In the genomic region with DNA sequence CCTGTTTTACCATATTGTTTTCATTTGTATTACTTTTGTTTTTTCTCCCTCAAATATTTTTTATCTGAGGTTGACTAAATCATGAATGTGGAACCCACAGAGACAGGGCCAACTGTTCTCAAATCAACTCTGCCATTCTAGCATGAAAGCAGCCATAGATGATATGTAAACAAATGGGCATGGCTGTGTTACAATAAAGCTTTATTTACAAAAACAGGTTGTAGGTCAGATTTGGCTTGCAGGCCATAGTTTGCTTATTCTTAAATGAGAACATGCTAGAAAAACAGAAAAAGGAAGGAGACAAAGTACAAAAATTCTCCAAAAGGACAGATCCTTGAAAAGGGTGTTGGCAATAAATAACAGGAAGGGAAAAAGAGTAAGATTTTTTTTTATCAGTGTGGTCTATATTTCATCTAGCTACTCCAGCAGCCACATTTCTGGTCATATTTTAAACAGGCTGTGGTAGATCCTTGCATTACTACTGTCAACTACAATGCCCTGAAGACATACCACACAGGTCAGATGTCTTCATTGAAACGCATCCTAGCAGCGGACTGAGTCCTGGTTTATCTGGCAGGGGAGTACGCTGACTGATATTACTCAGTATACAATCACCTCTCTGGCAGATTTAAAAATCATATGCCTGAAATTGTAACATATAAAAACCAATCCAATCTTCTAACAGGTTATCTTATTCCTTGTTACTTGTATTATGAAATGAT, we compare ENCODE assay signal across 17 cellular contexts. TPM values are rescaled to one million over a fixed set of nuclear protein-coding genes. Genes with fewer than 3 reads are reported as not detected.
A peak's percentile ranks its signal among the peaks of the same experiment; 100 is the strongest.
DNase-seq lines count a peak whose midpoint lies in the region; TF ChIP-seq lines count a peak whose summit lies in the region.
"Had no signal": no experiment of that assay in that cellular context is flagged by ENCODE, and none has a peak within 500 bp of the region (broad histone marks: within the 10 kb centered on the region; RNA-seq: fewer than 3 reads in every experiment).

No MANE protein-coding gene starts in this region.

- no peaks in the 10 kb centered on the region for H4K20me1 ChIP-seq in mammary epithelial cell (ENCODE audit: insufficient read depth, low read length)

- no peak overlapping the region for H3K4me2 ChIP-seq in mammary epithelial cell (ENCODE audit: insufficient read depth, low read depth, low read length)
- H3K4me2 ChIP-seq: PC-9 had no signal

- H3K27me3 ChIP-seq in mammary epithelial cell (ENCODE audit: insufficient read depth, low read length) = no peaks in the 10 kb centered on the region
- H3K27me3 ChIP-seq: SJSA1 had no signal

- dilution Hi-C loops in mammary epithelial cell (cut with HindIII; ENCODE audit: low sequenced_read_pairs) = no loop called here

- H3K4me3 ChIP-seq in mammary epithelial cell (replicated peaks in 1 of 3; ENCODE audit: insufficient read depth in 1 of 3, low read depth in 2 of 3, low read length in 3 of 3) = no peak overlapping the region
- H3K4me3 ChIP-seq in epithelial cell of esophagus (ENCODE audit: low read length) = no peak overlapping the region
- H3K4me3 ChIP-seq: PC-9, SJSA1 had no signal

- DNase-seq in mammary epithelial cell (peak; percentile 57), MCF 10A (ENCODE audit: unreplicated experiment) (no peak), NCI-H226 (peak; percentile 89), epithelial cell of esophagus (ENCODE audit: low read depth) (peak; percentile 40), HEK293T (ENCODE audit: extremely low spot score) (no peak), NCI-H2107 treated with DMSO at 0.1 percent for 48 hours (lab: John Stamatoyannopoulos, UW; ENCODE audit: unreplicated experiment) (no peak)
- no peak for DNase-seq in stimulated activated CD4-positive, alpha-beta T cell treated with anti-CD3 and anti-CD28 coated beads, Interleukin-15, amount 100 ng/mL, for 24 hours
- DNase-seq: Caco-2, DMS53, H7, NCI-H1417 treated with DMSO at 0.1 percent for 48 hours, NCI-H2029, NCI-H2171 treated with DMSO at 0.1 percent for 48 hours, NCI-H748 treated with DMSO at 0.1 percent for 48 hours, PC-9 had no signal

- in situ Hi-C loops in mammary epithelial cell (cut with MboI; ENCODE audit: low sequenced_read_pairs in 2 of 2) = no loop called here

- H3K27ac ChIP-seq in mammary epithelial cell (ENCODE audit: insufficient read depth, low read depth, low read length) = no peak overlapping the region
- H3K27ac ChIP-seq: C4-2B, PC-9, SJSA1 had no signal

- intact Hi-C loops in mammary epithelial cell (cut with micrococcal nuclease) = no loop called here
- intact Hi-C loops in MCF 10A (cut with micrococcal nuclease) = no loop called here

- no peak overlapping the region for H3K4me3 Mint-ChIP-seq in MCF 10A (ENCODE audit: unreplicated experiment)

- POLR2A ChIA-PET in MCF 10A (lab: Yijun Ruan, JAX) = interaction anchor here (0.7 to 1.1 kb wide), 3 partner anchors 9 to 446 kb away, joined by 3 to 4 read pairs (median 3); no protein-coding TSS in a partner anchor
- POLR2A ChIA-PET in HEK293T (lab: Yijun Ruan, JAX) = no interaction called here

- no peaks in the 10 kb centered on the region for H3K9me3 ChIP-seq in mammary epithelial cell (replicated peaks; ENCODE audit: insufficient read depth, low read length)
- H3K9me3 ChIP-seq: SJSA1 had no signal

- peaks cover 23% of the 10 kb centered on the region for H3K4me1 Mint-ChIP-seq in MCF 10A (ENCODE audit: insufficient read depth, unreplicated experiment)

- no peak overlapping the region for H3K27ac Mint-ChIP-seq in MCF 10A (ENCODE audit: low read depth, unreplicated experiment)

- no peak overlapping the region for H2AFZ ChIP-seq in mammary epithelial cell (ENCODE audit: low read depth, low read length)
- H2AFZ ChIP-seq: PC-9 had no signal

- H3K79me2 ChIP-seq in mammary epithelial cell (ENCODE audit: insufficient read depth, low read length) = peaks cover 84% of the 10 kb centered on the region

- TF ChIP-seq CTCF in mammary epithelial cell (conservative IDR thresholded peaks at IDR 0.05 in 1 of 2, IDR thresholded peaks at IDR 0.05 in 1 of 2; ENCODE audit: extremely low read depth in 1 of 2, insufficient read depth in 1 of 2, low read depth in 1 of 2, low read length in 2 of 2) = no peak
- TF ChIP-seq CTCF in MCF 10A (IDR thresholded peaks at IDR 0.05; ENCODE audit: unreplicated experiment) = no peak
- TF ChIP-seq CTCF in epithelial cell of esophagus (IDR thresholded peaks at IDR 0.05; ENCODE audit: insufficient read depth, low read depth, low read length, missing control alignments) = no peak

- CTCF ChIA-PET in mammary epithelial cell (lab: Charles Lee; ENCODE audit: low non-redundant PET) = no interaction called here
- CTCF ChIA-PET in MCF 10A (lab: Yijun Ruan, JAX) = interaction anchor here (0.6 kb wide), 1 partner anchor 107 kb away, joined by 4 read pairs; no protein-coding TSS in a partner anchor
- CTCF ChIA-PET in HEK293T (lab: Yijun Ruan, JAX) = no interaction called here

- H3K9ac ChIP-seq in mammary epithelial cell (ENCODE audit: insufficient read depth, low read length) = no peak overlapping the region

- WGBS in mammary epithelial cell (ENCODE audit: low coverage, missing lambda C conversion rate) = 95% methylated on average over 3 of the region's 3 CpGs

- BruUV-seq in mammary epithelial cell (replicated peaks; lab: Mats Ljungman, UMichigan) = no TSS peak
- BruUV-seq in MCF 10A (replicated peaks; lab: Mats Ljungman, UMichigan) = no TSS peak

- H3K9me3 Mint-ChIP-seq in MCF 10A (ENCODE audit: unreplicated experiment) = peaks cover 14% of the 10 kb centered on the region

- peaks cover 8% of the 10 kb centered on the region for H3K36me3 Mint-ChIP-seq in MCF 10A (ENCODE audit: insufficient read depth, unreplicated experiment)

- no peaks in the 10 kb centered on the region for H3K27me3 Mint-ChIP-seq in MCF 10A (ENCODE audit: insufficient read depth, unreplicated experiment)

- H3K36me3 ChIP-seq in mammary epithelial cell (ENCODE audit: insufficient read depth, low read length) = peaks cover 2% of the 10 kb centered on the region
- H3K36me3 ChIP-seq: SJSA1 had no signal

- H3K4me1 ChIP-seq in mammary epithelial cell (ENCODE audit: insufficient read depth, low read length) = peaks cover 6% of the 10 kb centered on the region
- H3K4me1 ChIP-seq: Caco-2, SJSA1 had no signal

TF ChIP-seq in HEK293T, 16 proteins besides CTCF, POLR2A, EP300 and RAD21:
- TF ChIP-seq BHLHE40 (IDR thresholded peaks at IDR 0.05; ENCODE audit: borderline replicate concordance) = no peak
- no peak for TF ChIP-seq NFRKB (IDR thresholded peaks at IDR 0.05)
- no peak for TF ChIP-seq FOXA1 (IDR thresholded peaks at IDR 0.05)
- TF ChIP-seq, protein P1, sequence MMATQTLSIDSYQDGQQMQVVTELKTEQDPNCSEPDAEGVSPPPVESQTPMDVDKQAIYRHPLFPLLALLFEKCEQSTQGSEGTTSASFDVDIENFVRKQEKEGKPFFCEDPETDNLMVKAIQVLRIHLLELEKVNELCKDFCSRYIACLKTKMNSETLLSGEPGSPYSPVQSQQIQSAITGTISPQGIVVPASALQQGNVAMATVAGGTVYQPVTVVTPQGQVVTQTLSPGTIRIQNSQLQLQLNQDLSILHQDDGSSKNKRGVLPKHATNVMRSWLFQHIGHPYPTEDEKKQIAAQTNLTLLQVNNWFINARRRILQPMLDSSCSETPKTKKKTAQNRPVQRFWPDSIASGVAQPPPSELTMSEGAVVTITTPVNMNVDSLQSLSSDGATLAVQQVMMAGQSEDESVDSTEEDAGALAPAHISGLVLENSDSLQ (IDR thresholded peaks at IDR 0.05) = no peak
- no peak for TF ChIP-seq TARDBP (IDR thresholded peaks at IDR 0.05)
- TF ChIP-seq FOXK2 (IDR thresholded peaks at IDR 0.05) = no peak
- no peak for TF ChIP-seq FOXM1 (IDR thresholded peaks at IDR 0.05; ENCODE audit: borderline replicate concordance)
- TF ChIP-seq ELF4 (IDR thresholded peaks at IDR 0.05) = no peak
- no peak for TF ChIP-seq L3MBTL2 (conservative IDR thresholded peaks at IDR 0.05)
- TF ChIP-seq ARNT (IDR thresholded peaks at IDR 0.05) = no peak
- no peak for TF ChIP-seq CTBP1 (IDR thresholded peaks at IDR 0.05; ENCODE audit: borderline replicate concordance)
- no peak for TF ChIP-seq LEF1 (IDR thresholded peaks at IDR 0.05; ENCODE audit: borderline replicate concordance)
- TF ChIP-seq SP1 (IDR thresholded peaks at IDR 0.05) = no peak
- no peak for TF ChIP-seq ZNF384 (IDR thresholded peaks at IDR 0.05)

RNA-seq across cellular contexts. Expression of a gene that starts 42.9 kb away (rescaled TPM):
- total RNA-seq in mammary epithelial cell (10 to 100 TPM; 11.2 to 54.1 TPM), MCF 10A (2022) (32.6 and 43.7 TPM in 2 replicates)
- polyA plus RNA-seq in mammary epithelial cell = 18.7 TPM
- 69.0 TPM for polyA minus RNA-seq in mammary epithelial cell

Comparison
In these comparisons a context has a peak if more than half of its experiments do, and no peak if none do; other contexts are left out.
1. DNase-seq: peak in mammary epithelial cell (single experiment), NCI-H226 (single experiment) and epithelial cell of esophagus (single experiment); none in MCF 10A (single experiment), HEK293T (single experiment), NCI-H2107 treated with DMSO at 0.1 percent for 48 hours (single experiment) and stimulated activated CD4-positive, alpha-beta T cell treated with anti-CD3 and anti-CD28 coated beads, Interleukin-15, amount 100 ng/mL, for 24 hours (single experiment).